In the genomic region with DNA sequence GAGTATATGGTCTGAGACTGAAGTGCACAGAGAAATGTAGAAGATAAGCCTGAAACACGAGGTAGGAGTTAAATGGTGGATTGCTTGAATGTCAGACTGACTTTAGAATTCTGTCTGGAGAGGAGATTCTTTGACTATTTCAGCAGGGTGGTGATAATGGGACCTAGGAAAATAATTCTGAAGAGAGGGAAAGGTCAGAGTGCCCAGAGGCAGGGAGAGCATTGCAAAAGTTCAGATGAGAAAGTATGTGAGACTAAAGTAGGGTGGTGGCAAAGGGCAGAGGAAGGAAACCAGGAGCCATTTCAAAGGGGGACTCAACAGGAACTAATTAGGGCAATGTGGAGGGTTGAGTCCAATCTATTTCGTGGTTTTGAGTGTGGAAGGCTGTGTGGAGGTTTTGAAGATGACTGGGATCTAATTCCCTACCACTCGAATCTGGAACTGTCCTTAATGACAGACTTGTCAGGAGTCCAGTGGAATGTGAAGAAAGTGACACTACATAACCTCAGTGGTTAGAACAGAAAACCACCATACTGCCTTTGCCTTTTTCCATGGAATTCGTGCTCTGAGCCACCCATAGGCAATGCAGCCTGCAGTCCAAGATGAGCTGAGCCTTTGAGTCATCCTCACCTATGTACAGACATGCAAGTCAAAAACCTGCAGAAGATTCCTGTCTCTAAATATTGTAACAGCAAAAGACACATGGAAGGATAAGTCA, we compare ENCODE assay signal across 16 cellular contexts. TPM values are rescaled to one million over a fixed set of nuclear protein-coding genes. Genes with fewer than 3 reads are reported as not detected.
DNase-seq lines count a peak whose midpoint lies in the region; ATAC-seq, FAIRE-seq and TF ChIP-seq lines count a peak whose summit lies in the region.
"Had no signal": no experiment of that assay in that cellular context is flagged by ENCODE, and none has a peak within 500 bp of the region (broad histone marks: within the 10 kb centered on the region; RNA-seq: fewer than 3 reads in every experiment).

No MANE protein-coding gene starts in this region.

- no peak for TF ChIP-seq EP300 in suprapubic skin (IDR thresholded peaks at IDR 0.05)

- peaks cover 18% of the 10 kb centered on the region for H3K4me1 Mint-ChIP-seq in CD8-positive, alpha-beta T cell (ENCODE audit: low read depth)
- H3K4me1 Mint-ChIP-seq in naive thymus-derived CD4-positive, alpha-beta T cell: peaks cover 4 to 49% (median 7%) of the 10 kb centered on the region in 7 donors

- H3K27me3 ChIP-seq in CD8-positive, alpha-beta T cell (ENCODE audit: insufficient read depth, low read length): no peaks in the 10 kb centered on the region
- H3K27me3 ChIP-seq in bronchial epithelial cell (ENCODE audit: control insufficient read depth, insufficient read depth, low read length) (no peaks in the 10 kb centered on the region), suprapubic skin (no peaks in the 10 kb centered on the region)
- H3K27me3 ChIP-seq in naive thymus-derived CD4-positive, alpha-beta T cell (ENCODE audit: control insufficient read depth in 2 of 2, insufficient read depth in 2 of 2, low read length in 2 of 2): no peaks in the 10 kb centered on the region
- H3K27me3 ChIP-seq: SJCRH30, upper lobe of right lung had no signal

- no peak overlapping the region for H3K27ac ChIP-seq in CD8-positive, alpha-beta T cell (ENCODE audit: low read depth, low read length)
- H3K27ac ChIP-seq in naive thymus-derived CD4-positive, alpha-beta T cell (ENCODE audit: low read depth, low read length): no peak overlapping the region
- no peak overlapping the region for H3K27ac ChIP-seq in suprapubic skin
- H3K27ac ChIP-seq: HL-60, SJCRH30, upper lobe of right lung had no signal

- H3K36me3 Mint-ChIP-seq in CD8-positive, alpha-beta T cell: peaks cover 55% of the 10 kb centered on the region
- H3K36me3 Mint-ChIP-seq in naive thymus-derived CD4-positive, alpha-beta T cell: peaks cover 0 to 48% (median 19%) of the 10 kb centered on the region in 5 donors

- H3K4me3 Mint-ChIP-seq in CD8-positive, alpha-beta T cell: no peak overlapping the region
- no peak overlapping the region for H3K4me3 Mint-ChIP-seq in naive thymus-derived CD4-positive, alpha-beta T cell
- H3K4me3 Mint-ChIP-seq: effector memory CD8-positive, alpha-beta T cell had no signal

- H3K4me1 ChIP-seq in CD8-positive, alpha-beta T cell (ENCODE audit: insufficient read depth, low read length): no peaks in the 10 kb centered on the region
- H3K4me1 ChIP-seq in naive thymus-derived CD4-positive, alpha-beta T cell (ENCODE audit: control insufficient read depth in 2 of 2, insufficient read depth in 2 of 2, low read length in 2 of 2): peaks cover 0 to 7% of the 10 kb centered on the region in 2 donors
- no peaks in the 10 kb centered on the region for H3K4me1 ChIP-seq in suprapubic skin
- H3K4me1 ChIP-seq: upper lobe of right lung had no signal

- peaks cover 7% of the 10 kb centered on the region for H3K36me3 ChIP-seq in CD8-positive, alpha-beta T cell (ENCODE audit: insufficient read depth, low read length)
- H3K36me3 ChIP-seq in bronchial epithelial cell (ENCODE audit: control insufficient read depth, insufficient read depth, low read length): peaks cover 2% of the 10 kb centered on the region
- H3K36me3 ChIP-seq in naive thymus-derived CD4-positive, alpha-beta T cell (ENCODE audit: control insufficient read depth in 2 of 3, insufficient read depth in 3 of 3, low read length in 3 of 3): peaks cover 0 to 18% (median 0%) of the 10 kb centered on the region in 3 experiments
- H3K36me3 ChIP-seq in suprapubic skin: peaks cover 32% of the 10 kb centered on the region

- H3K27ac Mint-ChIP-seq in CD8-positive, alpha-beta T cell: peak overlapping the region; percentile 63
- peak overlapping the region in 7 of 9 donors; percentile 3 to 43 (median 28) for H3K27ac Mint-ChIP-seq in naive thymus-derived CD4-positive, alpha-beta T cell

- H3K4me3 ChIP-seq in CD8-positive, alpha-beta T cell (ENCODE audit: low read depth, low read length): no peak overlapping the region
- H3K4me3 ChIP-seq in bronchial epithelial cell (ENCODE audit: low read depth, low read length) (no peak overlapping the region), suprapubic skin (no peak overlapping the region)
- H3K4me3 ChIP-seq in naive thymus-derived CD4-positive, alpha-beta T cell (ENCODE audit: low read length): no peak overlapping the region
- H3K4me3 ChIP-seq: SJCRH30, upper lobe of right lung had no signal

- no peak for ATAC-seq in CD8-positive, alpha-beta T cell
- ATAC-seq in naive thymus-derived CD4-positive, alpha-beta T cell: no peak
- no peak for ATAC-seq in HG02885 (IDR thresholded peaks at IDR 0.05; ENCODE audit: poor library complexity, unreplicated experiment)
- ATAC-seq: activated CD4-positive, CD25-positive, alpha-beta regulatory T cell treated with anti-CD3 and anti-CD28 coated beads, Interleukin-2, amount 50 U/mL, for 24 hours; effector memory CD8-positive, alpha-beta T cell; upper lobe of right lung had no signal

- FAIRE-seq in bronchial epithelial cell (lab: Jason Lieb, UNC): peak; percentile 18

- no peaks in the 10 kb centered on the region for H3K9me3 Mint-ChIP-seq in CD8-positive, alpha-beta T cell
- peaks cover 0 to 3% (median 0%) of the 10 kb centered on the region in 11 donors for H3K9me3 Mint-ChIP-seq in naive thymus-derived CD4-positive, alpha-beta T cell
- H3K9me3 Mint-ChIP-seq: effector memory CD8-positive, alpha-beta T cell had no signal

- CTCF ChIA-PET in CD8-positive, alpha-beta T cell (lab: Charles Lee): interaction anchor here (1.5 to 1.9 kb wide), 2 partner anchors 24 to 247 kb away, joined by 3 to 6 read pairs; no protein-coding TSS in a partner anchor
- CTCF ChIA-PET in naive thymus-derived CD4-positive, alpha-beta T cell (lab: Charles Lee): interaction anchor here (0.5 kb wide), 1 partner anchor 12 kb away, joined by 3 read pairs; no protein-coding TSS in a partner anchor

- POLR2A ChIA-PET in CD8-positive, alpha-beta T cell (lab: Charles Lee): no interaction called here
- POLR2A ChIA-PET in naive thymus-derived CD4-positive, alpha-beta T cell (lab: Charles Lee): interaction anchor here (0.6 kb wide), 1 partner anchor 19 kb away, joined by 3 read pairs; no protein-coding TSS in a partner anchor

- no peak for TF ChIP-seq CTCF in CD8-positive, alpha-beta T cell (IDR thresholded peaks at IDR 0.05)
- no peak for TF ChIP-seq CTCF in bronchial epithelial cell (IDR thresholded peaks at IDR 0.05; ENCODE audit: insufficient read depth, low read length, severe bottlenecking)
- TF ChIP-seq CTCF in suprapubic skin (IDR thresholded peaks at IDR 0.05): no peak

- DNase-seq in CD8-positive, alpha-beta T cell: no peak
- DNase-seq in M059J (ENCODE audit: low read depth) (peak; percentile 96), bronchial epithelial cell (ENCODE audit: low read depth) (peak; percentile 54), suprapubic skin (ENCODE audit: low spot score in 2 of 2) (no peak), NCI-H2029 (lab: John Stamatoyannopoulos, UW) (no peak), SIG-M5 (lab: John Stamatoyannopoulos, UW) (no peak)
- no peak for DNase-seq in naive thymus-derived CD4-positive, alpha-beta T cell
- DNase-seq: effector memory CD8-positive, alpha-beta T cell; midbrain; MV-4-11; NCI-H526 treated with DMSO at 0.1 percent for 48 hours; SJCRH30; upper lobe of right lung had no signal

- intact Hi-C loops in CD8-positive, alpha-beta T cell (cut with DNase I, micrococcal nuclease): no loop called here
- intact Hi-C loops in naive thymus-derived CD4-positive, alpha-beta T cell (cut with micrococcal nuclease): no loop called here

- 78% methylated on average over 4 of the region's 4 CpGs for WGBS in suprapubic skin

- no peaks in the 10 kb centered on the region for H3K9me3 ChIP-seq in CD8-positive, alpha-beta T cell (ENCODE audit: low read length)
- H3K9me3 ChIP-seq in naive thymus-derived CD4-positive, alpha-beta T cell (ENCODE audit: control insufficient read depth in 2 of 3, low read length in 3 of 3): no peaks in the 10 kb centered on the region
- H3K9me3 ChIP-seq in suprapubic skin: no peaks in the 10 kb centered on the region
- H3K9me3 ChIP-seq: SJCRH30, upper lobe of right lung had no signal

- no peaks in the 10 kb centered on the region for H3K27me3 Mint-ChIP-seq in CD8-positive, alpha-beta T cell (ENCODE audit: low read depth)
- no peaks in the 10 kb centered on the region for H3K27me3 Mint-ChIP-seq in naive thymus-derived CD4-positive, alpha-beta T cell
- H3K27me3 Mint-ChIP-seq: effector memory CD8-positive, alpha-beta T cell had no signal

- no peak for TF ChIP-seq POLR2A in suprapubic skin (IDR thresholded peaks at IDR 0.05)

RNA-seq across cellular contexts. Expression of gene CPOX, which starts 16.1 kb away (rescaled TPM):
- 1 to 10 TPM; 7.5 to 7.7 TPM for total RNA-seq in CD8-positive, alpha-beta T cell
- total RNA-seq in M059J (2014; rRNA removed; shearing (Covaris generic)): 68.9 and 94.6 TPM in 2 replicates
- total RNA-seq in bronchial epithelial cell (22.7 and 36.1 TPM in 2 replicates), suprapubic skin (10 to 100 TPM; 13.2 to 41.3 (median 21.7) TPM)
- 10 to 100 TPM; 11.4 to 67.5 (median 21.6) TPM for total RNA-seq in naive thymus-derived CD4-positive, alpha-beta T cell
- polyA plus RNA-seq in naive thymus-derived CD4-positive, alpha-beta T cell: 1 to 10 TPM; 2.7 to 6.2 TPM

RNA-seq across cellular contexts. Expression of gene GPR15, which starts 45.6 kb away (rescaled TPM):
- 1 to 10 TPM; 9.1 to 9.3 TPM for total RNA-seq in CD8-positive, alpha-beta T cell
- total RNA-seq in M059J (2014; rRNA removed; shearing (Covaris generic)): 27.8 and 41.3 TPM in 2 replicates
- total RNA-seq in bronchial epithelial cell: not detected in 2 replicates
- 10 to 100 TPM in 2 of 5 experiments, 1 to 10 TPM in 3; 3.3 to 24.2 (median 5.1) TPM for total RNA-seq in naive thymus-derived CD4-positive, alpha-beta T cell
- polyA plus RNA-seq in naive thymus-derived CD4-positive, alpha-beta T cell: under 1 TPM; 0.52 to 0.79 TPM
- not detected for total RNA-seq in suprapubic skin
- total RNA-seq: SJCRH30 had no signal

RNA-seq across cellular contexts. Expression of gene CLDND1, which starts 54.6 kb away (rescaled TPM):
- total RNA-seq in CD8-positive, alpha-beta T cell: 100 to 1,000 TPM; 135 to 146 TPM
- total RNA-seq in M059J (2014; rRNA removed; shearing (Covaris generic)): 269 and 350 TPM in 2 replicates
- total RNA-seq in bronchial epithelial cell (183 and 216 TPM in 2 replicates), suprapubic skin (100 to 1,000 TPM; 137 to 319 (median 159) TPM)
- total RNA-seq in naive thymus-derived CD4-positive, alpha-beta T cell: 100 to 1,000 TPM; 100 to 478 (median 132) TPM
- 10 to 100 TPM; 40.6 to 47.4 TPM for polyA plus RNA-seq in naive thymus-derived CD4-positive, alpha-beta T cell

Comparison
In these comparisons a context has a peak if more than half of its experiments do, and no peak if none do; other contexts are left out.
1. DNase-seq: peak in M059J (single experiment) and bronchial epithelial cell (single experiment); none in CD8-positive, alpha-beta T cell (0 of 7), naive thymus-derived CD4-positive, alpha-beta T cell (0 of 9), suprapubic skin (0 of 2), NCI-H2029 (single experiment) and SIG-M5 (single experiment).